ENCODE assay signal across 8 cellular contexts in the genomic region with DNA sequence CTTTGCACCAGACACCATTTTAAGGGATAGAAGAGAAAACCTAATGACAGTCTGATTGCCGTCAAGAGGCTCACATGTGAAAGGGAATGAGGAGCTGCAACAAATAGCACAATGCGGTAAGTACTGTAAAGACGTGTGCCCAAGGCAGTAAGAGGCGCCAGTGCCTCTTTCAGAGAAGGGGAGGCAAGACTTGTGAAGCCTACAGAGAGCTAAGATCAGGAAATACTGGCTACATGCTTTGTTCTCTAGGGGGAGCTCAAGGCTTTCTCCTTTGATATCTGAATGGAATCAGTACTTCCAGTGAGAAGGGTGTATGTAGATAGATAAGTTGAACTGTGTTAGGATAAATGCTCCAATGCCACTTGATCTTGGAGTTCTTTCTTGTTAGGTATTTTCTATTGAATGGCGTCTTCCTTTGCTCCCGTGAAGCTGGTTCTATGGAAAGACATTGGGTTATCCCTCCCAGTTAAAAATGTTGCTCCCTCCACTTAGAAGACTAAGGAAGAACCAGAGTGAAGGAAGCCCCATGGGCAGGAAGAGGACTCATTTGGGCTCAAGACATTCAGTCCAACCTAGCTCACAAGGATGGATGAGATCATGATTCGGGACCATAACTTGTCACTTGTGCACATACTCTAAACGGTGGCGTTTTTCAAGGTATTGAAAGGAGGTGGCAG. TPM values are rescaled to one million over a fixed set of nuclear protein-coding genes. Genes with fewer than 3 reads are reported as not detected.
A peak's percentile ranks its signal among the peaks of the same experiment; 100 is the strongest.
DNase-seq lines count a peak whose midpoint lies in the region; ATAC-seq, FAIRE-seq and TF ChIP-seq lines count a peak whose summit lies in the region.

No MANE protein-coding gene starts in this region.

- H3K27me3 Mint-ChIP-seq in chondrocyte (ENCODE audit: low read depth) = no peaks in the 10 kb centered on the region

- no peaks in the 10 kb centered on the region for H3K79me2 ChIP-seq in PC-9 (ENCODE audit: low read depth)

- H3K9me3 ChIP-seq in A549 (no peaks in the 10 kb centered on the region), HEK293 (ENCODE audit: control insufficient read depth, insufficient read depth, low read depth, low read length) (no peaks in the 10 kb centered on the region), PC-9 (ENCODE audit: insufficient read depth, low read depth) (no peaks in the 10 kb centered on the region), transverse colon (no peaks in the 10 kb centered on the region)

- peaks cover 47% of the 10 kb centered on the region for H3K4me1 Mint-ChIP-seq in chondrocyte (ENCODE audit: low read depth)

- H3K4me1 ChIP-seq in A549 (no peaks in the 10 kb centered on the region), HEK293 (ENCODE audit: control insufficient read depth, insufficient read depth, low read length) (no peaks in the 10 kb centered on the region), PC-9 (replicated peaks; ENCODE audit: insufficient read depth) (peaks cover 8% of the 10 kb centered on the region), transverse colon (peaks cover 0 to 13% (median 3%) of the 10 kb centered on the region in 4 donors)

- H3K9me3 Mint-ChIP-seq in chondrocyte (ENCODE audit: low read depth) = no peaks in the 10 kb centered on the region

- peak; percentile 58 to 81 for DNase-seq in A549 (ENCODE audit: low read depth in 1 of 2, low spot score in 1 of 2)
- DNase-seq in GM10248 (ENCODE audit: extremely low spot score) = peak; percentile 57
- DNase-seq in LoVo (ENCODE audit: low spot score) = peak; percentile 63
- peak; percentile 12 to 60 for DNase-seq in PC-9
- no peak for DNase-seq in chondrocyte (ENCODE audit: low spot score)
- DNase-seq in left lobe of liver (ENCODE audit: low spot score) = no peak
- no peak for DNase-seq in transverse colon

- H3K36me3 Mint-ChIP-seq in chondrocyte (ENCODE audit: low read depth) = no peaks in the 10 kb centered on the region

- peak; percentile 97 to 99 for ATAC-seq in A549
- ATAC-seq in left lobe of liver = peak; percentile 93

- no peak overlapping the region for H3K4me3 ChIP-seq in A549
- no peak overlapping the region for H3K4me3 ChIP-seq in HEK293 (ENCODE audit: low read depth, low read length)
- H3K4me3 ChIP-seq in PC-9 = no peak overlapping the region
- H3K4me3 ChIP-seq in transverse colon = no peak overlapping the region

- H3K4me2 ChIP-seq in A549 = no peak overlapping the region
- no peak overlapping the region for H3K4me2 ChIP-seq in PC-9

- H3K27ac ChIP-seq in A549 (no peak overlapping the region), HEK293 (ENCODE audit: extremely low read depth, low read depth, low read length) (no peak overlapping the region), PC-9 (no peak overlapping the region), transverse colon (peak overlapping the region in 2 of 4 donors; percentile 18 to 27)

- CTCF ChIA-PET in A549 (lab: Yijun Ruan, JAX) = interaction anchor here (0.6 to 7.3 kb wide), 37 partner anchors 9 to 584 kb away, joined by 3 to 178 read pairs (median 4); partner anchors contain the start of gene RNF20
- CTCF ChIA-PET in GM10248 (lab: Yijun Ruan, JAX) = interaction anchor here (0.6 to 4.4 kb wide), 29 partner anchors 9 to 157 kb away, joined by 3 to 49 read pairs (median 4); partner anchors contain the start of genes MRPL50, RNF20 and ZNF189
- CTCF ChIA-PET in HEK293 (lab: Yijun Ruan, JAX) = interaction anchor here (0.6 to 15.0 kb wide), 41 partner anchors 9 to 1315 kb away, joined by 3 to 396 read pairs (median 5); partner anchors contain the start of gene RNF20
- CTCF ChIA-PET in PC-9 (lab: Charles Lee) = interaction anchor here (0.6 to 1.0 kb wide), 8 partner anchors 10 to 676 kb away, joined by 3 to 15 read pairs (median 3); no protein-coding TSS in a partner anchor

- BruUV-seq in PC-9 (replicated peaks; lab: Mats Ljungman, UMichigan) = no TSS peak

- H4K20me1 ChIP-seq in PC-9 (ENCODE audit: insufficient read depth) = no peaks in the 10 kb centered on the region

- no peak for TF ChIP-seq POLR2A in A549 (IDR thresholded peaks at IDR 0.05; ENCODE audit: low read length)
- no peak for TF ChIP-seq POLR2A in transverse colon (IDR thresholded peaks at IDR 0.05)

- peaks cover 8% of the 10 kb centered on the region; the same call in 1 of the 2 replicates for H3K9me2 ChIP-seq in PC-9 (ENCODE audit: insufficient read depth)

- TF ChIP-seq CTCF in A549 (IDR thresholded peaks at IDR 0.05) (peak; percentile 81), GM10248 (IDR thresholded peaks at IDR 0.05; ENCODE audit: control extremely low read depth, extremely low read depth, low read depth, missing control alignments) (peak; percentile 51), HEK293 (tag by site-specific recombination; IDR thresholded peaks at IDR 0.05) (peak; percentile 39; the same call in 1 of the 2 replicates), PC-9 (conservative IDR thresholded peaks at IDR 0.05) (peak; percentile 73), chondrocyte (IDR thresholded peaks at IDR 0.05) (peak; percentile 89), transverse colon (IDR thresholded peaks at IDR 0.05) (peak; percentile 58 to 78 (median 69))

- intact Hi-C loops in PC-9 (cut with micrococcal nuclease; ENCODE audit: unreplicated experiment) (loop anchor here (1.0 kb wide), 1 partner anchor 71 kb away; no protein-coding TSS in a partner anchor), transverse colon (cut with DNase I; ENCODE audit: low total_unique reads) (no loop called here)

- TF ChIP-seq RAD21 in A549 (conservative IDR thresholded peaks at IDR 0.05 in 1 of 2, IDR thresholded peaks at IDR 0.05 in 1 of 2) = peak; percentile 78 to 84

- no peaks in the 10 kb centered on the region for H3K36me3 ChIP-seq in HEK293 (ENCODE audit: control insufficient read depth in 2 of 2, insufficient read depth in 1 of 2, low read length in 2 of 2)
- no peaks in the 10 kb centered on the region for H3K36me3 ChIP-seq in PC-9 (ENCODE audit: low read depth)
- H3K36me3 ChIP-seq in transverse colon = no peaks in the 10 kb centered on the region

- TF ChIP-seq EP300 in A549 (IDR thresholded peaks at IDR 0.05) (no peak), transverse colon (IDR thresholded peaks at IDR 0.05; ENCODE audit: low read depth) (no peak)

- H3K4me3 Mint-ChIP-seq in chondrocyte (ENCODE audit: unreplicated experiment) = no peak overlapping the region

- in situ Hi-C loops in transverse colon (cut with MboI; ENCODE audit: low pct_ligation_motif_present in 1 of 4, low pct_unique_long_range_greater_than_20kb in 1 of 4, low sequenced_read_pairs in 3 of 4) = loop anchor here in 1 of 4 donors (10.0 kb wide), 1 partner anchor 76 kb away; the partner anchor contains the start of gene RNF20

- H3F3A ChIP-seq in PC-9 (ENCODE audit: insufficient read depth, low read depth) = no peaks in the 10 kb centered on the region

- H2AFZ ChIP-seq in PC-9 = no peak overlapping the region

- POLR2A ChIA-PET in A549 (lab: Yijun Ruan, JAX) = interaction anchor here (0.6 kb wide), 1 partner anchor 74 kb away, joined by 5 read pairs; the partner anchor contains the start of gene RNF20
- POLR2A ChIA-PET in GM10248 (lab: Yijun Ruan, JAX) = no interaction called here
- POLR2A ChIA-PET in HEK293 (lab: Yijun Ruan, JAX) = interaction anchor here (0.7 to 1.0 kb wide), 3 partner anchors 10 to 74 kb away, joined by 3 to 4 read pairs (median 3); partner anchors contain the start of gene RNF20
- POLR2A ChIA-PET in PC-9 (lab: Charles Lee; ENCODE audit: unreplicated experiment) = interaction anchor here (0.6 kb wide), 1 partner anchor 550 kb away, joined by 4 read pairs; no protein-coding TSS in a partner anchor

- peak; percentile 32 for FAIRE-seq in A549 (lab: Jason Lieb, UNC)

- 14% methylated on average over 9 of the region's 9 CpGs for WGBS in A549 (ENCODE audit: missing lambda C conversion rate)
- WGBS in transverse colon (ENCODE audit: low coverage in 1 of 2), 2 donors = 4 to 35% methylated on average over 6 to 9 of the region's 9 CpGs

- H3K27ac Mint-ChIP-seq in chondrocyte (ENCODE audit: unreplicated experiment) = no peak overlapping the region

- H3K27me3 ChIP-seq in PC-9 (ENCODE audit: insufficient read depth, low read depth) = no peaks in the 10 kb centered on the region
- H3K27me3 ChIP-seq in transverse colon = no peaks in the 10 kb centered on the region

TF ChIP-seq in A549, 52 proteins besides CTCF, POLR2A, EP300 and RAD21:
- TF ChIP-seq, protein P1, sequence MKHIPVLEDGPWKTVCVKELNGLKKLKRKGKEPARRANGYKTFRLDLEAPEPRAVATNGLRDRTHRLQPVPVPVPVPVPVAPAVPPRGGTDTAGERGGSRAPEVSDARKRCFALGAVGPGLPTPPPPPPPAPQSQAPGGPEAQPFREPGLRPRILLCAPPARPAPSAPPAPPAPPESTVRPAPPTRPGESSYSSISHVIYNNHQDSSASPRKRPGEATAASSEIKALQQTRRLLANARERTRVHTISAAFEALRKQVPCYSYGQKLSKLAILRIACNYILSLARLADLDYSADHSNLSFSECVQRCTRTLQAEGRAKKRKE (CRISPR knock-in tag; IDR thresholded peaks at IDR 0.05; ENCODE audit: low read depth) = no peak
- TF ChIP-seq SMC3 (IDR thresholded peaks at IDR 0.05) (peak; percentile 44), ZSCAN20 (CRISPR knock-in tag; IDR thresholded peaks at IDR 0.05) (no peak), MAFK (IDR thresholded peaks at IDR 0.05; ENCODE audit: partially characterized antibody) (no peak)

TF ChIP-seq in HEK293, 187 proteins besides CTCF, POLR2A, EP300 and RAD21:
- TF ChIP-seq ZNF654 (tag by site-specific recombination; IDR thresholded peaks at IDR 0.05; ENCODE audit: low read depth) (peak; percentile 67), ZNF155 (tag by site-specific recombination; IDR thresholded peaks at IDR 0.05) (no peak), MEIS1 (CRISPR knock-in tag; IDR thresholded peaks at IDR 0.05; ENCODE audit: borderline replicate concordance) (no peak), KLF16 (tag by site-specific recombination; IDR thresholded peaks at IDR 0.05) (no peak), ZNF10 (tag by site-specific recombination; IDR thresholded peaks at IDR 0.05) (no peak), ZBTB17 (tag by site-specific recombination; IDR thresholded peaks at IDR 0.05) (0 out of 2 replicates have a peak, but pooled peaks have one; percentile 22), TRIM28 (IDR thresholded peaks at IDR 0.05; ENCODE audit: borderline replicate concordance, low read length) (peak; percentile 83)

RNA-seq across cellular contexts. Expression of gene ALDOB, which starts 23.5 kb away (rescaled TPM):
- polyA plus RNA-seq in A549 (2011; rRNA removed) (0.07 TPM in 1 of 2 replicates, not detected in the other), A549 (2017; fragmentation: RNase III; extraction: RNeasy Plus Mini Kit Qiagen cat#74134 plus additional on column Dnase treatment) (not detected in 3 replicates)
- polyA plus RNA-seq in A549 (2012; cell fraction: cytosol; rRNA removed) = 0.03 TPM in 1 of 2 replicates, not detected in the other
- polyA plus RNA-seq in A549 (2012; cell fraction: nucleus; rRNA removed) = not detected in 2 replicates
- not detected in 2 replicates for polyA minus RNA-seq in A549 (2011; rRNA and poly(A)+ RNA removed)
- total RNA-seq in PC-9 (2021) (not detected in 2 replicates), chondrocyte (0.25 TPM in 1 of 3 replicates, not detected in the others), left lobe of liver (4,002 TPM), transverse colon (10 to 100 TPM in 2 of 4 donors, 1 to 10 TPM in 1, not detected in 1; 1.9 to 55.0 (median 20.1) TPM)

Comparison
In these comparisons a context has a peak if more than half of its experiments do, and no peak if none do; other contexts are left out.
1. DNase-seq: peak in A549 (2 of 2), GM10248 (single experiment), LoVo (single experiment) and PC-9 (2 of 2); none in chondrocyte (single experiment), left lobe of liver (single experiment) and transverse colon (single experiment).
2. CTCF ChIP-seq: peak in every context shown above with its lines; median percentile 89 in chondrocyte; 81 in A549; 73 in PC-9; 69 in transverse colon; 51 in GM10248; 39 in HEK293.
3. RNA of gene ALDOB, which starts 23.5 kb away (total RNA-seq): 4,002 TPM in left lobe of liver (single experiment); 1.9 to 55.0 TPM in transverse colon, 0.25 TPM in chondrocyte and not detected in PC-9; every median in the first group is over 10 times any median in the second.
4. Of the 5 proteins assayed by ChIP-seq in both HEK293 and A549: peak only in HEK293: none; only in A549: none; in both: CTCF; in neither: 4.